13 cellular contexts compared by ENCODE assay signal in genomic region chr1:79124756-79125155, GRCh38.
DNase-seq lines count a peak whose midpoint lies in the region; ATAC-seq and TF ChIP-seq lines count a peak whose summit lies in the region.
"Had no signal": no experiment of that assay in that cellular context is flagged by ENCODE, and none has a peak within 500 bp of the region (broad histone marks: within the 10 kb centered on the region; RNA-seq: fewer than 3 reads in every experiment).

No MANE protein-coding gene starts in this region.

- H3K9me3 ChIP-seq in IMR-90 (ENCODE audit: control insufficient read depth, insufficient read depth, low read length), result no peaks in the 10 kb centered on the region
- H3K9me3 ChIP-seq in stomach, result no peaks in the 10 kb centered on the region
- no peaks in the 10 kb centered on the region for H3K9me3 ChIP-seq in ascending aorta
- H3K9me3 ChIP-seq: SJSA1 had no signal

- H3K27me3 ChIP-seq in IMR-90 (ENCODE audit: control insufficient read depth, insufficient read depth, low read length) (no peaks in the 10 kb centered on the region), stomach (no peaks in the 10 kb centered on the region), ascending aorta (no peaks in the 10 kb centered on the region)
- H3K27me3 ChIP-seq: SJSA1 had no signal

- no peak for TF ChIP-seq EP300 in stomach (IDR thresholded peaks at IDR 0.05)

- no peak overlapping the region for H3K56ac ChIP-seq in IMR-90 (ENCODE audit: extremely low read depth, insufficient read depth, low read length)

- H2AK5ac ChIP-seq in IMR-90 (ENCODE audit: low read depth, low read length), result no peak overlapping the region

- H3K18ac ChIP-seq in IMR-90 (ENCODE audit: low read depth, low read length), result no peak overlapping the region; the same call in 1 of the 2 replicates

- DNase-seq in Daoy (ENCODE audit: low read depth) (peak; percentile 30), IMR-90 (peak; percentile 43), kidney tubule cell (ENCODE audit: low spot score) (peak; percentile 52), stomach (no peak), ascending aorta (ENCODE audit: low spot score in 2 of 2) (no peak), AG20443 (ENCODE audit: low spot score) (no peak)
- DNase-seq: CD4-positive, alpha-beta memory T cell; HCEC 1CT; Karpas-422; NCI-H1417 treated with DMSO at 0.1 percent for 48 hours; NCI-H2029 treated with DMSO at 0.1 percent for 48 hours had no signal

- no peaks in the 10 kb centered on the region for H3K4me1 ChIP-seq in IMR-90 (ENCODE audit: control insufficient read depth, insufficient read depth, low read length)
- H3K4me1 ChIP-seq in stomach, result no peaks in the 10 kb centered on the region
- no peaks in the 10 kb centered on the region for H3K4me1 ChIP-seq in ascending aorta

- no peaks in the 10 kb centered on the region for H4K20me1 ChIP-seq in IMR-90 (ENCODE audit: insufficient read depth, low read length)

- no TSS peak for BruUV-seq in IMR-90 (replicated peaks; lab: Mats Ljungman, UMichigan)

- no peak overlapping the region for H2AK9ac ChIP-seq in IMR-90 (replicated peaks; ENCODE audit: low read depth, low read length, poor library complexity)

- H3K27ac ChIP-seq in IMR-90 (ENCODE audit: insufficient read depth, low read length) (no peak overlapping the region), VCaP (peak overlapping the region; percentile 21; the same call in 1 of the 2 replicates), stomach (no peak overlapping the region), ascending aorta (no peak overlapping the region)
- H3K27ac ChIP-seq: SJSA1 had no signal

- H3K4ac ChIP-seq in IMR-90 (ENCODE audit: low read depth, low read length), result no peak overlapping the region

- in situ Hi-C loops in IMR-90 (cut with MboI; ENCODE audit: low sequenced_read_pairs), result no loop called here

- intact Hi-C loops in IMR-90 (cut with micrococcal nuclease) (no loop called here), stomach (cut with DNase I; ENCODE audit: low total_unique reads) (no loop called here), ascending aorta (cut with DNase I) (no loop called here)

- H3K23ac ChIP-seq in IMR-90 (ENCODE audit: low read depth, low read length), result no peak overlapping the region

- H3K36me3 ChIP-seq in IMR-90 (ENCODE audit: control insufficient read depth, insufficient read depth, low read length) (no peaks in the 10 kb centered on the region), stomach (no peaks in the 10 kb centered on the region), ascending aorta (no peaks in the 10 kb centered on the region)
- H3K36me3 ChIP-seq: SJSA1 had no signal

- H2AFZ ChIP-seq in IMR-90 (replicated peaks; ENCODE audit: low read length, poor library complexity), result peak overlapping the region; percentile 69

- TF ChIP-seq CTCF in IMR-90 (conservative IDR thresholded peaks at IDR 0.05; ENCODE audit: low read depth, low read length) (no peak), VCaP (conservative IDR thresholded peaks at IDR 0.05) (no peak), stomach (IDR thresholded peaks at IDR 0.05) (no peak), ascending aorta (IDR thresholded peaks at IDR 0.05) (no peak)

- TF ChIP-seq RAD21 in IMR-90 (IDR thresholded peaks at IDR 0.05; ENCODE audit: low read length), result no peak

- no peak for ATAC-seq in IMR-90 (ENCODE audit: low read depth)

- H4K5ac ChIP-seq in IMR-90 (ENCODE audit: low read depth, low read length), result no peak overlapping the region

- dilution Hi-C loops in IMR-90 (cut with HindIII; ENCODE audit: low sequenced_read_pairs, unreplicated experiment), result no loop called here

- H2BK15ac ChIP-seq in IMR-90 (ENCODE audit: low read depth, low read length), result no peak overlapping the region

- 0 out of 4 replicates have a peak overlapping the region, but pooled peaks of 1 of the 2 experiments have one; percentile 8 for H4K8ac ChIP-seq in IMR-90 (ENCODE audit: low read depth in 2 of 2, low read length in 2 of 2)

- no peak overlapping the region for H4K91ac ChIP-seq in IMR-90 (ENCODE audit: insufficient read depth, low read depth, low read length)

- no peak overlapping the region for H3K4me2 ChIP-seq in IMR-90 (ENCODE audit: low read depth, low read length)

- H3K9me1 ChIP-seq in IMR-90 (ENCODE audit: insufficient read depth, low read length), result peaks cover 4% of the 10 kb centered on the region; the same call in 1 of the 2 replicates

- H3K79me1 ChIP-seq in IMR-90 (ENCODE audit: low read depth in 1 of 2, low read length in 2 of 2), result no peaks in the 10 kb centered on the region

- no peak overlapping the region for H2BK5ac ChIP-seq in IMR-90 (ENCODE audit: low read depth, low read length, poor library complexity, severe bottlenecking)

- no peak overlapping the region for H2BK20ac ChIP-seq in IMR-90 (ENCODE audit: low read depth, low read length)

- TF ChIP-seq POLR2A in IMR-90 (IDR thresholded peaks at IDR 0.05; ENCODE audit: low read depth, low read length) (no peak), stomach (IDR thresholded peaks at IDR 0.05) (no peak)

- CTCF ChIA-PET in IMR-90 (lab: Yijun Ruan, JAX), result no interaction called here

- POLR2A ChIA-PET in IMR-90 (lab: Charles Lee; ENCODE audit: unreplicated experiment), result no interaction called here

- H3K4me3 ChIP-seq in IMR-90 (ENCODE audit: insufficient read depth, low read depth, low read length), result no peak overlapping the region
- H3K4me3 ChIP-seq in stomach, result no peak overlapping the region
- no peak overlapping the region for H3K4me3 ChIP-seq in ascending aorta
- H3K4me3 ChIP-seq: SJSA1 had no signal

- H3K9ac ChIP-seq in IMR-90 (ENCODE audit: low read depth, low read length), result no peak overlapping the region

- no peak overlapping the region for H2BK120ac ChIP-seq in IMR-90 (ENCODE audit: low read depth, low read length)

- 0 out of 2 replicates have a peak overlapping the region, but pooled peaks have one; percentile 31 for H3K14ac ChIP-seq in IMR-90 (replicated peaks; ENCODE audit: low read depth, low read length)

- 94% methylated on average over 2 of the region's 5 CpGs; no CpG with 5 or more reads in 1 of the 2 experiments for WGBS in IMR-90 (ENCODE audit: extremely low coverage in 2 of 2, insufficient read length in 1 of 2), 2 experiments
- 67 to 79% (median 74%) methylated on average over 5 of the region's 5 CpGs for WGBS in stomach, 5 donors

TF ChIP-seq in IMR-90, 13 proteins besides CTCF, POLR2A, EP300 and RAD21:
- no peak for TF ChIP-seq CHD1 (IDR thresholded peaks at IDR 0.05; ENCODE audit: low read depth, low read length)
- TF ChIP-seq BHLHE40 (IDR thresholded peaks at IDR 0.05; ENCODE audit: low read depth, low read length), result peak; percentile 33; the same call in 1 of the 2 replicates
- no peak for TF ChIP-seq USF2 (IDR thresholded peaks at IDR 0.05; ENCODE audit: low read depth, low read length)

Comparison
In these comparisons a context has a peak if more than half of its experiments do, and no peak if none do; other contexts are left out.
1. DNase-seq: peak in Daoy (single experiment), IMR-90 (single experiment) and kidney tubule cell (single experiment); none in stomach (single experiment), ascending aorta (0 of 2) and AG20443 (single experiment).